In genomic region chrX:50098749-50099148, GRCh38 we compare ENCODE assay signal across 33 cellular contexts.
"Had no signal": no experiment of that assay in that cellular context is flagged by ENCODE, and none has a peak within 500 bp of the region (broad histone marks: within the 10 kb centered on the region; RNA-seq: fewer than 3 reads in every experiment).

No MANE protein-coding gene starts in this region.

- DNase-seq: activated B cell treated with CpG ODN at 0.5 μM for 24 hours; activated CD4-positive, alpha-beta memory T cell treated with anti-CD3 and anti-CD28 coated beads for 36 hours; activated CD4-positive, alpha-beta T cell treated with anti-CD3 and anti-CD28 coated beads for 4 hours; activated CD4-positive, alpha-beta T cell treated with anti-CD3 and anti-CD28 coated beads, Interleukin-2, amount 10 ng/mL, durations not matched to agents 24 days and 14 days; activated CD4-positive, alpha-beta T cell treated with anti-CD3 and anti-CD28 coated beads, Interleukin-2, amount 50 U/mL, for 1 hour; activated CD4-positive, alpha-beta T cell treated with anti-CD3 and anti-CD28 coated beads, Interleukin-2, amount 50 U/mL, for 4 hours; activated CD4-positive, CD25-positive, alpha-beta regulatory T cell treated with anti-CD3 and anti-CD28 coated beads, Interleukin-2, amount 50 U/mL, for 72 hours; activated CD8-positive, alpha-beta memory T cell treated with anti-CD3 and anti-CD28 coated beads, Interleukin-2, amount 50 U/mL, for 4 hours; activated CD8-positive, alpha-beta T cell treated with anti-CD3 and anti-CD28 coated beads for 36 hours; activated effector memory CD4-positive, alpha-beta T cell treated with anti-CD3 and anti-CD28 coated beads, Interleukin-2, amount 50 U/mL, for 16 hours; activated gamma-delta T cell treated with Interleukin-2 at 50 U/mL for 16 hours; activated naive CD4-positive, alpha-beta T cell; activated naive CD4-positive, alpha-beta T cell treated with anti-CD3 and anti-CD28 coated beads for 36 hours; activated naive CD4-positive, alpha-beta T cell treated with anti-CD3 and anti-CD28 coated beads, Interleukin-2, amount 50 U/mL, for 16 hours; activated naive CD8-positive, alpha-beta T cell treated with anti-CD3 and anti-CD28 coated beads for 36 hours; activated T-cell treated with anti-CD3 and anti-CD28 coated beads for 4 hours; activated T-cell treated with anti-CD3 and anti-CD28 coated beads, Interleukin-2, amount 50 U/mL, for 1 hour; activated T-cell treated with anti-CD3 and anti-CD28 coated beads, Interleukin-2, amount 50 U/mL, for 4 hours; activated T-cell treated with anti-CD3 and anti-CD28 coated beads, Interleukin-2, amount 50 U/mL, for 72 hours; adrenal gland; amniotic stem cell; aorta; brain microvascular endothelial cell; central memory CD4-positive, alpha-beta T cell; T-helper 2 cell; T-helper 9 cell had no signal

- ATAC-seq: activated CD8-positive, alpha-beta T cell treated with anti-CD3 and anti-CD28 coated beads for 36 hours; activated naive CD4-positive, alpha-beta T cell treated with anti-CD3 and anti-CD28 coated beads, Interleukin-2, amount 50 U/mL, for 72 hours; activated T-cell treated with anti-CD3 and anti-CD28 coated beads, Interleukin-2, amount 50 U/mL, for 4 hours; activated T-cell treated with anti-CD3 and anti-CD28 coated beads, Interleukin-2, amount 50 U/mL, for 72 hours; activated T-helper 17 cell treated with anti-CD3 and anti-CD28 coated beads, Interleukin-2, amount 50 U/mL, for 72 hours had no signal

- FAIRE-seq: astrocyte, TTC549 had no signal

- H3K9me3 ChIP-seq: adrenal gland, body of pancreas, breast epithelium had no signal

- H3K4me1 ChIP-seq: adrenal gland, breast epithelium had no signal

- H3K27me3 ChIP-seq: adrenal gland, body of pancreas, brain microvascular endothelial cell had no signal

- H3K27ac ChIP-seq: adrenal gland, brain microvascular endothelial cell, breast epithelium, VCaP had no signal

- H3K4me3 ChIP-seq: adrenal gland, body of pancreas, breast epithelium had no signal

- H3K36me3 ChIP-seq: adrenal gland, brain microvascular endothelial cell, breast epithelium had no signal
